8 cellular contexts compared by ENCODE assay signal in genomic region chr20:44210422-44211176, GRCh38. TPM values are rescaled to one million over a fixed set of nuclear protein-coding genes. Genes with fewer than 3 reads are reported as not detected.
DNase-seq lines count a peak whose midpoint lies in the region; ATAC-seq and TF ChIP-seq lines count a peak whose summit lies in the region.

Gene OSER1 (minus strand): TSS chr20:44210771. CDS start chr20:44206957, 3,814 bp downstream.

- peaks cover 44% of the 10 kb centered on the region for H3K4me1 ChIP-seq in PC-9 (replicated peaks; ENCODE audit: insufficient read depth)
- peaks cover 12% of the 10 kb centered on the region for H3K4me1 ChIP-seq in mucosa of stomach (ENCODE audit: control insufficient read depth, insufficient read depth, low read length)

- CTCF ChIA-PET in PC-9 (lab: Charles Lee), result interaction anchor here (0.7 kb wide), 1 partner anchor 21 kb away, joined by 3 read pairs; no protein-coding TSS in a partner anchor

- peak; percentile 94 for TF ChIP-seq POLR2A in erythroblast (IDR thresholded peaks at IDR 0.05; ENCODE audit: low read length)

- peaks cover 44% of the 10 kb centered on the region; the same call in 1 of the 2 replicates for H3F3A ChIP-seq in PC-9 (ENCODE audit: insufficient read depth, low read depth)

- peaks cover 66% of the 10 kb centered on the region for H3K79me2 ChIP-seq in PC-9 (ENCODE audit: low read depth)

- H3K9me3 ChIP-seq in PC-9 (ENCODE audit: insufficient read depth, low read depth) (no peaks in the 10 kb centered on the region), mucosa of stomach (ENCODE audit: control insufficient read depth, low read length) (no peaks in the 10 kb centered on the region)

- H3K4me3 ChIP-seq in Jurkat, Clone E6-1 (ENCODE audit: low read length), result peak within 1 kb of the TSS; percentile 91
- H3K4me3 ChIP-seq in PC-9 (peak within 1 kb of the TSS; percentile 98), mucosa of stomach (ENCODE audit: low read length) (peak within 1 kb of the TSS; percentile 80)

- peaks cover 7% of the 10 kb centered on the region for H3K36me3 ChIP-seq in PC-9 (ENCODE audit: low read depth)
- H3K36me3 ChIP-seq in mucosa of stomach (ENCODE audit: control insufficient read depth, insufficient read depth, low read length), result no peaks in the 10 kb centered on the region

- peak within 1 kb of the TSS; percentile 89 for H3K27ac ChIP-seq in PC-9

- intact Hi-C loops in PC-9 (cut with micrococcal nuclease; ENCODE audit: unreplicated experiment), result loop anchor here (2.0 kb wide), 1 partner anchor 94 kb away; no protein-coding TSS in a partner anchor

- peak within 1 kb of the TSS; percentile 98 for H3K4me2 ChIP-seq in PC-9

- peak; percentile 80 for ATAC-seq in GM21619 (IDR thresholded peaks at IDR 0.05; ENCODE audit: unreplicated experiment)

- POLR2A ChIA-PET in PC-9 (lab: Charles Lee; ENCODE audit: unreplicated experiment), result interaction anchor here (0.6 to 1.0 kb wide), 3 partner anchors 19 to 43 kb away, joined by 4 to 5 read pairs (median 5); partner anchors contain the start of gene JPH2

- peaks cover 10% of the 10 kb centered on the region for H4K20me1 ChIP-seq in PC-9 (ENCODE audit: insufficient read depth)

- peak within 1 kb of the TSS; percentile 96 for H3K9ac ChIP-seq in mucosa of stomach (ENCODE audit: low read length)

- H3K27me3 ChIP-seq in PC-9 (ENCODE audit: insufficient read depth, low read depth) (no peaks in the 10 kb centered on the region), mucosa of stomach (ENCODE audit: control insufficient read depth, insufficient read depth, low read length) (no peaks in the 10 kb centered on the region)

- peak; percentile 95 for DNase-seq in DMS153 (lab: John Stamatoyannopoulos, UW)
- peak; percentile 95 for DNase-seq in Jurkat, Clone E6-1 (ENCODE audit: low read depth, low spot score)
- DNase-seq in PC-9, result peak; percentile 95 to 99
- peak; percentile 99 for DNase-seq in activated T-cell treated with anti-CD3 and anti-CD28 coated beads, Interleukin-2, amount 50 U/mL, for 1 hour
- DNase-seq in erythroblast (lab: John Stamatoyannopoulos, UW), result peak; percentile 98 to 99
- DNase-seq in stimulated activated CD8-positive, alpha-beta memory T cell treated with anti-CD3 and anti-CD28 coated beads, Interleukin-7, amount 100 ng/mL, for 1 hour (ENCODE audit: low read depth in 2 of 2), result peak; percentile 95 to 97

- BruUV-seq in PC-9 (replicated peaks; lab: Mats Ljungman, UMichigan), result no TSS peak

- peak within 1 kb of the TSS; percentile 81 for H2AFZ ChIP-seq in PC-9

- no peaks in the 10 kb centered on the region for H3K9me2 ChIP-seq in PC-9 (ENCODE audit: insufficient read depth)

- TF ChIP-seq CTCF in PC-9 (conservative IDR thresholded peaks at IDR 0.05), result no peak

RNA-seq across cellular contexts. Expression of gene OSER1, which starts in this region (rescaled TPM):
- polyA plus RNA-seq in Jurkat, Clone E6-1 (2012; ENCODE audit: insufficient read depth, insufficient read length), result 33.9 TPM
- total RNA-seq in PC-9 (2021), result 113 and 136 TPM in 2 replicates

Comparison
In these comparisons a context has a peak if more than half of its experiments do, and no peak if none do; other contexts are left out.
1. Peak in every context shown above with its lines: DNase-seq, ATAC-seq, H3K4me3 ChIP-seq and H3K27ac ChIP-seq.